Comparison of ENCODE assay signal across 8 cellular contexts in the genomic region with DNA sequence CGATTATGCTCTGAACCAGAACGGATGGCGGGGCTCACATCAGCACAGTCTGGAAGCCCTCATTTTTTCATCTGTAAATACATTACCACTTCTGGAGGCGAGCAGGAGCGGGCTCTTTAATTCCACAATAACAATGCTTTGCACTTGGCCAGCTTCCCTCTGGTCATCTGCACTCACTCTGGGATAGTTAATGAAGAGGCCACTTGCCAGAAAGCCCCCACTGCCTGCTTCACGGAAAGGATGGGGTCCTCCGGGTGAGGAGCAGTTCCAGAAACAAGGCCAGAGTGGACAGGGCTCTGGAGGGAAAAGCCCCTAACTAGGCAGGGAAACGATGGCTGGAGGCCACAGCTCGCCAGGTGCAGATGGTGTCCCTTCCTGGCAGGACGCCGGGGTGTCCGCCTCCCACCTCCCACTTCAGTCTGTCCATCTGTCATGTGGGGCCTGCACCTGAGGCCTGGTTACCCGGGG. TPM values are rescaled to one million over a fixed set of nuclear protein-coding genes. Genes with fewer than 3 reads are reported as not detected.
A peak's percentile ranks its signal among the peaks of the same experiment; 100 is the strongest.
DNase-seq lines count a peak whose midpoint lies in the region; ATAC-seq and TF ChIP-seq lines count a peak whose summit lies in the region.

No MANE protein-coding gene starts in this region.

- peak overlapping the region; percentile 29 to 98 (median 94) for H3K27ac ChIP-seq in dorsolateral prefrontal cortex

- intact Hi-C loops in dorsolateral prefrontal cortex (cut with DNase I): no loop called here

- no peaks in the 10 kb centered on the region for H3K36me3 ChIP-seq in BE2C

- no peak for ATAC-seq in GM18868 (IDR thresholded peaks at IDR 0.05; ENCODE audit: unreplicated experiment)

- no peaks in the 10 kb centered on the region for H3K9me3 ChIP-seq in BE2C

- peaks cover 23% of the 10 kb centered on the region for H3K4me1 ChIP-seq in BE2C

- H3K4me3 ChIP-seq in BE2C (ENCODE audit: low read depth, low read length) (peak overlapping the region; percentile 95), dorsolateral prefrontal cortex (peak overlapping the region; percentile 62 to 99 (median 94))

- DNase-seq in BE2C (no peak), NCI-H1092 (lab: John Stamatoyannopoulos, UW) (peak; percentile 38), dorsolateral prefrontal cortex (peak in 3 of 10 donors; percentile 51 to 84 (median 73)), midbrain (lab: John Stamatoyannopoulos, UW) (peak; percentile 49), CD1c-positive myeloid dendritic cell (ENCODE audit: extremely low spot score) (no peak), NCI-H2171 (lab: John Stamatoyannopoulos, UW) (no peak), globus pallidus (ENCODE audit: low spot score) (no peak)

- TF ChIP-seq CTCF in BE2C (IDR thresholded peaks at IDR 0.05; ENCODE audit: low read depth, low read length) (no peak), dorsolateral prefrontal cortex (IDR thresholded peaks at IDR 0.05 in 54 of 56, conservative IDR thresholded peaks at IDR 0.05 in 2 of 56; ENCODE audit: low read depth in 1 of 56, partially characterized antibody in 56 of 56) (no peak)

- no peaks in the 10 kb centered on the region for H3K27me3 ChIP-seq in BE2C
- no peaks in the 10 kb centered on the region for H3K27me3 ChIP-seq in dorsolateral prefrontal cortex

RNA-seq across cellular contexts. Expression of a gene that starts 13.1 kb away (rescaled TPM):
- 72.3 TPM for polyA plus RNA-seq in BE2C (2012; ENCODE audit: insufficient read depth, insufficient read length, low read depth)
- total RNA-seq in dorsolateral prefrontal cortex: 100 to 1,000 TPM in 52 of 120 experiments, 10 to 100 TPM in 68; 67.8 to 163 (median 96.2) TPM

RNA-seq across cellular contexts. Expression of a gene that starts 45.8 kb away (rescaled TPM):
- 2.5 TPM for polyA plus RNA-seq in BE2C (2012; ENCODE audit: insufficient read depth, insufficient read length, low read depth)
- 1 to 10 TPM in 1 of 120 experiments, under 1 TPM in 3, not detected in 116; 0.70 to 2.3 (median 0.87) TPM for total RNA-seq in dorsolateral prefrontal cortex

RNA-seq across cellular contexts. Expression of a gene that starts 57.6 kb away (rescaled TPM):
- polyA plus RNA-seq in BE2C (2012; ENCODE audit: insufficient read depth, insufficient read length, low read depth): 0.90 TPM
- total RNA-seq in dorsolateral prefrontal cortex: under 1 TPM in 3 of 120 experiments, not detected in 117; 0.61 to 0.94 (median 0.63) TPM

Comparison
In these comparisons a context has a peak if more than half of its experiments do, and no peak if none do; other contexts are left out.
1. DNase-seq: peak in NCI-H1092 (single experiment) and midbrain (single experiment); none in BE2C (single experiment), CD1c-positive myeloid dendritic cell (single experiment), NCI-H2171 (single experiment) and globus pallidus (single experiment).